ENCODE assay signal across 8 cellular contexts in genomic region chr6:157221049-157221816, GRCh38.
A peak's percentile ranks its signal among the peaks of the same experiment; 100 is the strongest.
DNase-seq lines count a peak whose midpoint lies in the region; ATAC-seq and TF ChIP-seq lines count a peak whose summit lies in the region.

No MANE protein-coding gene starts in this region.

- no peak for TF ChIP-seq POLR2A in esophagus squamous epithelium (IDR thresholded peaks at IDR 0.05)

- no TSS peak for BruUV-seq in PC-3 (replicated peaks; lab: Mats Ljungman, UMichigan)

- H3K4me3 ChIP-seq in HL-60 (replicated peaks; ENCODE audit: insufficient read depth, low read length) (peak overlapping the region; percentile 39), PC-3 (ENCODE audit: low read length) (peak overlapping the region; percentile 53), esophagus squamous epithelium (peak overlapping the region in 3 of 4 donors; percentile 38 to 59 (median 43))

- H3K9ac ChIP-seq in PC-3 (ENCODE audit: low read length) = peak overlapping the region; percentile 72

- peak overlapping the region; percentile 81 for H3K4me3 Mint-ChIP-seq in activated T-cell treated with anti-CD3 and anti-CD28 coated beads, Interleukin-2, amount 50 U/mL, for 24 hours
- H3K4me3 Mint-ChIP-seq in natural killer cell = peak overlapping the region; percentile 78

- H3K9me3 ChIP-seq in PC-3 (ENCODE audit: low read length) (no peaks in the 10 kb centered on the region), esophagus squamous epithelium (no peaks in the 10 kb centered on the region)

- H3F3A ChIP-seq in PC-3 (ENCODE audit: low read length, unreplicated experiment) = no peaks in the 10 kb centered on the region

- H3K4me2 ChIP-seq in PC-3 (ENCODE audit: low read length) = peak overlapping the region; percentile 93

- peaks cover 33% of the 10 kb centered on the region for H3K4me1 ChIP-seq in PC-3 (ENCODE audit: insufficient read depth, low read length)
- H3K4me1 ChIP-seq in esophagus squamous epithelium = peaks cover 13 to 59% (median 29%) of the 10 kb centered on the region in 3 donors

- peak overlapping the region; percentile 89 for H3K27ac Mint-ChIP-seq in activated T-cell treated with anti-CD3 and anti-CD28 coated beads, Interleukin-2, amount 50 U/mL, for 24 hours
- H3K27ac Mint-ChIP-seq in natural killer cell = peak overlapping the region; percentile 43 to 69

- H3K27ac ChIP-seq in HL-60 (replicated peaks) (peak overlapping the region; percentile 10), PC-3 (ENCODE audit: low read length) (peak overlapping the region; percentile 71), esophagus squamous epithelium (peak overlapping the region; percentile 29 to 76 (median 57))

- TF ChIP-seq CTCF in HL-60 (IDR thresholded peaks at IDR 0.05; ENCODE audit: insufficient read depth, low read length) = no peak
- TF ChIP-seq CTCF in PC-3 (conservative IDR thresholded peaks at IDR 0.05; ENCODE audit: low read depth, low read length) = no peak
- peak in 3 of 6 experiments; percentile 4 to 44 (median 18) for TF ChIP-seq CTCF in esophagus squamous epithelium (IDR thresholded peaks at IDR 0.05)
- no peak for TF ChIP-seq CTCF in natural killer cell (IDR thresholded peaks at IDR 0.05)

- H3K27me3 ChIP-seq in HL-60 (ENCODE audit: insufficient read depth, poor library complexity, severe bottlenecking) (no peaks in the 10 kb centered on the region), PC-3 (ENCODE audit: low read length) (no peaks in the 10 kb centered on the region), esophagus squamous epithelium (no peaks in the 10 kb centered on the region)

- no peaks in the 10 kb centered on the region for H3K9me2 ChIP-seq in PC-3 (replicated peaks; ENCODE audit: low read length)

- intact Hi-C loops in PC-3 (cut with micrococcal nuclease) (no loop called here), esophagus squamous epithelium (cut with DNase I) (no loop called here), natural killer cell (cut with micrococcal nuclease) (no loop called here)

- no peaks in the 10 kb centered on the region for H3K36me3 Mint-ChIP-seq in activated T-cell treated with anti-CD3 and anti-CD28 coated beads, Interleukin-2, amount 50 U/mL, for 24 hours (ENCODE audit: low read depth)
- no peaks in the 10 kb centered on the region for H3K36me3 Mint-ChIP-seq in natural killer cell

- H2AFZ ChIP-seq in PC-3 (ENCODE audit: low read length) = peak overlapping the region; percentile 95

- DNase-seq in HL-60 (ENCODE audit: low read depth in 1 of 2, low spot score in 1 of 2) = peak; percentile 45 to 79
- DNase-seq in PC-3 = peak; percentile 90
- peak; percentile 90 for DNase-seq in activated T-cell treated with anti-CD3 and anti-CD28 coated beads, Interleukin-2, amount 50 U/mL, for 24 hours
- no peak for DNase-seq in esophagus squamous epithelium (lab: John Stamatoyannopoulos, UW)
- peak; percentile 79 for DNase-seq in natural killer cell
- DNase-seq in stimulated activated naive CD4-positive, alpha-beta T cell treated with Interleukin-2 at 50 U/mL for 16 hours (lab: John Stamatoyannopoulos, UW) = peak; percentile 82
- no peak for DNase-seq in NCI-H2171 (lab: John Stamatoyannopoulos, UW)

- no peaks in the 10 kb centered on the region for H3K36me3 ChIP-seq in PC-3 (ENCODE audit: low read depth, low read length)
- H3K36me3 ChIP-seq in esophagus squamous epithelium = no peaks in the 10 kb centered on the region

- no peaks in the 10 kb centered on the region for H4K20me1 ChIP-seq in PC-3 (ENCODE audit: low read length)

- H3K4me1 Mint-ChIP-seq in activated T-cell treated with anti-CD3 and anti-CD28 coated beads, Interleukin-2, amount 50 U/mL, for 24 hours (ENCODE audit: low read depth) = peaks cover 29% of the 10 kb centered on the region
- peaks cover 16 to 29% of the 10 kb centered on the region in 2 donors for H3K4me1 Mint-ChIP-seq in natural killer cell

- WGBS in esophagus squamous epithelium, 2 donors = 25 to 26% methylated on average over 29 to 35 of the region's 41 CpGs

- H3K79me2 ChIP-seq in PC-3 (ENCODE audit: low read length) = no peaks in the 10 kb centered on the region

- CTCF ChIA-PET in PC-3 (lab: Charles Lee) = no interaction called here

- peaks cover 2% of the 10 kb centered on the region for H3K27me3 Mint-ChIP-seq in activated T-cell treated with anti-CD3 and anti-CD28 coated beads, Interleukin-2, amount 50 U/mL, for 24 hours
- H3K27me3 Mint-ChIP-seq in natural killer cell (ENCODE audit: low read depth in 2 of 2) = peaks cover 10 to 15% of the 10 kb centered on the region in 2 donors

- no peaks in the 10 kb centered on the region for H3K9me3 Mint-ChIP-seq in activated T-cell treated with anti-CD3 and anti-CD28 coated beads, Interleukin-2, amount 50 U/mL, for 24 hours
- H3K9me3 Mint-ChIP-seq in natural killer cell = no peaks in the 10 kb centered on the region

- POLR2A ChIA-PET in PC-3 (lab: Charles Lee; ENCODE audit: unreplicated experiment) = no interaction called here

- ATAC-seq in GM18519 (IDR thresholded peaks at IDR 0.05; ENCODE audit: low FRiP score, unreplicated experiment) (peak; percentile 35), PC-3 (peak; percentile 66), natural killer cell (peak; percentile 83 to 94 (median 91))

Comparison
In these comparisons a context has a peak if more than half of its experiments do, and no peak if none do; other contexts are left out.
1. ATAC-seq: peak in every context shown above with its lines; median percentile 91 in natural killer cell; 66 in PC-3; 35 in GM18519.
2. DNase-seq: peak in HL-60 (2 of 2), PC-3 (single experiment), activated T-cell treated with anti-CD3 and anti-CD28 coated beads, Interleukin-2, amount 50 U/mL, for 24 hours (single experiment), natural killer cell (single experiment) and stimulated activated naive CD4-positive, alpha-beta T cell treated with Interleukin-2 at 50 U/mL for 16 hours (single experiment); none in esophagus squamous epithelium (single experiment) and NCI-H2171 (single experiment).
3. H3K27ac ChIP-seq: peak in every context shown above with its lines; median percentile 71 in PC-3; 57 in esophagus squamous epithelium; 10 in HL-60.
4. Peak in every context shown above with its lines, with median percentiles within 50 percentile points of each other: H3K4me3 ChIP-seq.